Comparison of ENCODE assay signal across 9 cellular contexts in genomic region chr22:19853058-19853878, GRCh38. TPM values are rescaled to one million over a fixed set of nuclear protein-coding genes. Genes with fewer than 3 reads are reported as not detected.
A peak's percentile ranks its signal among the peaks of the same experiment; 100 is the strongest.
DNase-seq lines count a peak whose midpoint lies in the region; ATAC-seq, FAIRE-seq and TF ChIP-seq lines count a peak whose summit lies in the region.
"Had no signal": no experiment of that assay in that cellular context is flagged by ENCODE, and none has a peak within 500 bp of the region (broad histone marks: within the 10 kb centered on the region; RNA-seq: fewer than 3 reads in every experiment).

No MANE protein-coding gene starts in this region.

- H3K9me3 Mint-ChIP-seq in activated CD4-positive, alpha-beta T cell treated with anti-CD3 and anti-CD28 coated beads, Interleukin-2, amount 10 ng/mL, durations not matched to agents 7 days and 5 days: no peaks in the 10 kb centered on the region
- H3K9me3 Mint-ChIP-seq in activated naive CD8-positive, alpha-beta T cell (ENCODE audit: low read depth): no peaks in the 10 kb centered on the region

- intact Hi-C loops in testis (cut with DNase I; ENCODE audit: low total_unique reads): no loop called here

- H3K36me3 Mint-ChIP-seq in activated CD4-positive, alpha-beta T cell treated with anti-CD3 and anti-CD28 coated beads, Interleukin-2, amount 10 ng/mL, durations not matched to agents 7 days and 5 days (ENCODE audit: low read depth): peaks cover 33% of the 10 kb centered on the region
- H3K36me3 Mint-ChIP-seq in activated naive CD8-positive, alpha-beta T cell: no peaks in the 10 kb centered on the region

- H3K4me3 Mint-ChIP-seq in activated CD4-positive, alpha-beta T cell treated with anti-CD3 and anti-CD28 coated beads, Interleukin-2, amount 10 ng/mL, durations not matched to agents 7 days and 5 days: peak overlapping the region; percentile 96
- H3K4me3 Mint-ChIP-seq in activated naive CD8-positive, alpha-beta T cell: peak overlapping the region; percentile 96

- H3K79me2 ChIP-seq in keratinocyte (ENCODE audit: control insufficient read depth, insufficient read depth, low read length): peaks cover 54% of the 10 kb centered on the region

- no peaks in the 10 kb centered on the region for H3K27me3 ChIP-seq in keratinocyte (ENCODE audit: control insufficient read depth, extremely low read depth, insufficient read depth, low read length)
- H3K27me3 ChIP-seq in testis: no peaks in the 10 kb centered on the region

- peak overlapping the region; percentile 66 for H3K27ac ChIP-seq in keratinocyte (ENCODE audit: control insufficient read depth, insufficient read depth, low read length)
- no peak overlapping the region for H3K27ac ChIP-seq in testis

- no peaks in the 10 kb centered on the region for H3K9me3 ChIP-seq in keratinocyte (ENCODE audit: control insufficient read depth, low read depth, low read length)
- no peaks in the 10 kb centered on the region for H3K9me3 ChIP-seq in testis

- peaks cover 42% of the 10 kb centered on the region for H3K4me1 Mint-ChIP-seq in activated CD4-positive, alpha-beta T cell treated with anti-CD3 and anti-CD28 coated beads, Interleukin-2, amount 10 ng/mL, durations not matched to agents 7 days and 5 days
- peaks cover 58% of the 10 kb centered on the region for H3K4me1 Mint-ChIP-seq in activated naive CD8-positive, alpha-beta T cell (ENCODE audit: low read depth)

- H3K27ac Mint-ChIP-seq in activated CD4-positive, alpha-beta T cell treated with anti-CD3 and anti-CD28 coated beads, Interleukin-2, amount 10 ng/mL, durations not matched to agents 7 days and 5 days: peak overlapping the region; percentile 97
- H3K27ac Mint-ChIP-seq in activated naive CD8-positive, alpha-beta T cell: peak overlapping the region; percentile 96

- CTCF ChIA-PET in activated CD4-positive, alpha-beta T cell treated with anti-CD3 and anti-CD28 coated beads, Interleukin-2, amount 10 ng/mL, durations not matched to agents 7 days and 5 days (lab: Charles Lee): no interaction called here

- DNase-seq in activated CD4-positive, alpha-beta T cell treated with anti-CD3 and anti-CD28 coated beads, Interleukin-2, amount 10 ng/mL, durations not matched to agents 7 days and 5 days: no peak
- no peak for DNase-seq in activated CD4-positive, alpha-beta T cell treated with anti-CD3 and anti-CD28 coated beads for 4 hours
- DNase-seq in keratinocyte (ENCODE audit: low read depth, low spot score): no peak
- DNase-seq in testis: no peak
- DNase-seq in HTR-8/SVneo (ENCODE audit: insufficient read length, low spot score): no peak
- DNase-seq: MV-4-11 had no signal

- TF ChIP-seq CTCF in keratinocyte (optimal IDR thresholded peaks at IDR 0.05 in 1 of 3, IDR thresholded peaks at IDR 0.05 in 1 of 3, conservative IDR thresholded peaks at IDR 0.05 in 1 of 3; ENCODE audit: extremely low read depth in 1 of 3, insufficient read depth in 2 of 3, low read length in 3 of 3): no peak
- TF ChIP-seq CTCF in testis (IDR thresholded peaks at IDR 0.05): no peak

- peak overlapping the region; percentile 96 for H3K4me2 ChIP-seq in keratinocyte (ENCODE audit: control insufficient read depth, extremely low read depth, insufficient read depth, low read depth, low read length)

- H3K36me3 ChIP-seq in keratinocyte (ENCODE audit: control insufficient read depth in 2 of 2, extremely low read depth in 1 of 2, insufficient read depth in 2 of 2, low read length in 2 of 2) (peaks cover 12 to 25% of the 10 kb centered on the region in 2 experiments), testis (ENCODE audit: low read depth, missing control alignments) (no peaks in the 10 kb centered on the region)

- TF ChIP-seq POLR2A in testis (IDR thresholded peaks at IDR 0.05): no peak

- FAIRE-seq in keratinocyte (lab: Jason Lieb, UNC) (no peak), HTR-8/SVneo (lab: Jason Lieb, UNC) (no peak)

- H3K9ac ChIP-seq in keratinocyte (ENCODE audit: control insufficient read depth, extremely low read depth, insufficient read depth, low read length): peak overlapping the region; percentile 87

- 40 to 47% methylated on average over 7 to 11 of the region's 11 CpGs for WGBS in testis, 2 donors

- ATAC-seq in activated CD4-positive, CD25-positive, alpha-beta regulatory T cell treated with anti-CD3 and anti-CD28 coated beads, Interleukin-2, amount 50 U/mL, for 24 hours: no peak
- ATAC-seq in HG02938 (IDR thresholded peaks at IDR 0.05; ENCODE audit: unreplicated experiment): no peak

- dilution Hi-C loops in keratinocyte (cut with MboI; ENCODE audit: extremely low pct_ligation_motif_present, low sequenced_read_pairs): no loop called here

- H3K9me1 ChIP-seq in keratinocyte (ENCODE audit: control insufficient read depth, extremely low read depth, insufficient read depth, low read length): no peaks in the 10 kb centered on the region

- peaks cover 9% of the 10 kb centered on the region for H4K20me1 ChIP-seq in keratinocyte (ENCODE audit: control insufficient read depth, extremely low read depth, insufficient read depth, low read length)

- H3K4me1 ChIP-seq in keratinocyte (ENCODE audit: control insufficient read depth, extremely low read depth, insufficient read depth, low read length): peaks cover 59% of the 10 kb centered on the region
- peaks cover 20% of the 10 kb centered on the region for H3K4me1 ChIP-seq in testis

- H3K4me3 ChIP-seq in keratinocyte (ENCODE audit: control insufficient read depth in 2 of 3, extremely low read depth in 1 of 3, insufficient read depth in 2 of 3, low read depth in 1 of 3, low read length in 3 of 3) (peak overlapping the region; percentile 89 to 93 (median 93)), testis (peak overlapping the region; percentile 67 to 90)

- POLR2A ChIA-PET in activated CD4-positive, alpha-beta T cell treated with anti-CD3 and anti-CD28 coated beads, Interleukin-2, amount 10 ng/mL, durations not matched to agents 7 days and 5 days (lab: Charles Lee): no interaction called here

- H3K27me3 Mint-ChIP-seq in activated CD4-positive, alpha-beta T cell treated with anti-CD3 and anti-CD28 coated beads, Interleukin-2, amount 10 ng/mL, durations not matched to agents 7 days and 5 days: no peaks in the 10 kb centered on the region
- H3K27me3 Mint-ChIP-seq in activated naive CD8-positive, alpha-beta T cell: no peaks in the 10 kb centered on the region

- H2AFZ ChIP-seq in keratinocyte (ENCODE audit: control insufficient read depth, low read length): no peak overlapping the region

RNA-seq across cellular contexts. Expression of gene GNB1L, which starts 1.4 kb away (rescaled TPM):
- total RNA-seq in activated CD4-positive, alpha-beta T cell treated with anti-CD3 and anti-CD28 coated beads, Interleukin-2, amount 10 ng/mL, durations not matched to agents 7 days and 5 days: 1 to 10 TPM; 5.3 to 7.3 TPM
- polyA plus RNA-seq in keratinocyte (2.0 to 4.1 TPM (median 2.4 TPM) in 3 replicates), testis (ENCODE audit: insufficient read depth, low read depth, low replicate concordance) (6.0 TPM)
- polyA plus RNA-seq in keratinocyte (2011; ENCODE audit: low read depth): 5.8 TPM
- polyA plus RNA-seq in keratinocyte (2011; cell fraction: cytosol; rRNA removed): 1.2 and 2.9 TPM in 2 replicates
- 1.8 and 2.1 TPM in 2 replicates for polyA plus RNA-seq in keratinocyte (2011; cell fraction: nucleus; rRNA removed)
- 7.2 and 8.4 TPM in 2 replicates for polyA plus RNA-seq in keratinocyte (2012; ENCODE audit: low replicate concordance)
- polyA minus RNA-seq in keratinocyte: 0.49 to 2.0 TPM (median 1.2 TPM) in 3 replicates
- 11.3 TPM for polyA minus RNA-seq in keratinocyte (2011; cell fraction: cytosol; rRNA and poly(A)+ RNA removed)
- 2.2 and 3.4 TPM in 2 replicates for polyA minus RNA-seq in keratinocyte (2011; cell fraction: nucleus; rRNA and poly(A)+ RNA removed)
- 1 to 10 TPM; 5.5 to 6.9 TPM for total RNA-seq in testis

RNA-seq across cellular contexts. Expression of gene RTL10, which starts 1.4 kb away (rescaled TPM):
- total RNA-seq in activated CD4-positive, alpha-beta T cell treated with anti-CD3 and anti-CD28 coated beads, Interleukin-2, amount 10 ng/mL, durations not matched to agents 7 days and 5 days: 10 to 100 TPM; 21.4 to 21.5 TPM
- 12.9 to 23.4 TPM (median 18.2 TPM) in 3 replicates for polyA plus RNA-seq in keratinocyte
- 6.1 TPM for polyA plus RNA-seq in keratinocyte (2011; ENCODE audit: low read depth)
- polyA plus RNA-seq in keratinocyte (2011; cell fraction: cytosol; rRNA removed): 9.3 and 14.5 TPM in 2 replicates
- 32.8 and 44.8 TPM in 2 replicates for polyA plus RNA-seq in keratinocyte (2011; cell fraction: nucleus; rRNA removed)
- 16.5 and 19.8 TPM in 2 replicates for polyA plus RNA-seq in keratinocyte (2012; ENCODE audit: low replicate concordance)
- 26.9 to 120 TPM (median 32.7 TPM) in 3 replicates for polyA minus RNA-seq in keratinocyte
- polyA minus RNA-seq in keratinocyte (2011; cell fraction: cytosol; rRNA and poly(A)+ RNA removed): 13.6 TPM
- polyA minus RNA-seq in keratinocyte (2011; cell fraction: nucleus; rRNA and poly(A)+ RNA removed): 19.3 and 28.2 TPM in 2 replicates
- 10 to 100 TPM; 11.0 to 14.7 TPM for total RNA-seq in testis
- 10.9 TPM for polyA plus RNA-seq in testis (ENCODE audit: insufficient read depth, low read depth, low replicate concordance)
